19 cellular contexts compared by ENCODE assay signal in the genomic region with DNA sequence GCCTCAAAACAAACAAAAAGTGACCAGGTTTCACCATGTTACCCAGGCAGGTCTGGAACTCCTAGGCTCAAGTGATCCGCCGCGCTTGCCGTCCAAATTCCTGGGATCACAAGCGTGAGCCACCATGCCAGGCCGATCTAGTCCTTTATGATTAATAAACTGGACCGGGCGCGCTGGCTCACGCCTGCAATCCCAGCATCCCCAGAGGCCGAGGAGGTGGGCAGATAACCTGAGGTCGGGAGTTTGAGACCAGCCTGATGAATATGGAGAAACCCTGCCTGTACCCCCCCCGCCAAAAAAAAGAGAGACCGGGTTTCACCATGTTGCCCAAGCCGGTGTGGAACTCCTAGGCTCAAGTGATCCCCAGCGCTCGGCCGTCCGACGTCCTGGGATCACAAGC. TPM values are rescaled to one million over a fixed set of nuclear protein-coding genes. Genes with fewer than 3 reads are reported as not detected.
"Had no signal": no experiment of that assay in that cellular context is flagged by ENCODE, and none has a peak within 500 bp of the region (broad histone marks: within the 10 kb centered on the region; RNA-seq: fewer than 3 reads in every experiment).

No MANE protein-coding gene starts in this region.

RNA-seq across cellular contexts. Expression of gene GOLGA6L1, which starts 40.1 kb away (rescaled TPM):
- total RNA-seq: activated B cell treated with CpG ODN at 0.5 μM for 24 hours; activated CD8-positive, alpha-beta T cell treated with anti-CD3 and anti-CD28 coated beads for 36 hours; activated naive CD4-positive, alpha-beta T cell treated with anti-CD3 and anti-CD28 coated beads for 36 hours; activated naive CD8-positive, alpha-beta T cell treated with anti-CD3 and anti-CD28 coated beads for 36 hours; activated T-helper 1 cell treated with anti-CD3 and anti-CD28 coated beads, Interleukin-12 subunit alpha, Interleukin-12 subunit beta, Interleukin-2, Interleukin-4 antibody, amounts not matched to agents 30 ng/mL and 10 ng/mL and 1 ng/mL, durations not matched to agents 14 hours and 24 hours and 36 hours; activated T-helper 2 cell treated with anti-CD3 and anti-CD28 coated beads, Interferon-gamma antibody, Interleukin-2, Interleukin-4, amounts not matched to agents 10 μg/mL and 5 μg/mL and 100 μg/mL, durations not matched to agents 14 hours and 24 hours and 36 hours; adrenal gland; ascending aorta; breast epithelium; cardiac muscle cell; dermis blood vessel endothelial cell; endothelial cell of umbilical vein; esophagus squamous epithelium; fibroblast of lung; fibroblast of villous mesenchyme; gastroesophageal sphincter; glomerular endothelial cell; T-helper 17 cell had no signal
- polyA plus RNA-seq: adrenal gland, cardiac muscle cell, endothelial cell of umbilical vein, esophagus, fibroblast of lung had no signal
